In the genomic region with DNA sequence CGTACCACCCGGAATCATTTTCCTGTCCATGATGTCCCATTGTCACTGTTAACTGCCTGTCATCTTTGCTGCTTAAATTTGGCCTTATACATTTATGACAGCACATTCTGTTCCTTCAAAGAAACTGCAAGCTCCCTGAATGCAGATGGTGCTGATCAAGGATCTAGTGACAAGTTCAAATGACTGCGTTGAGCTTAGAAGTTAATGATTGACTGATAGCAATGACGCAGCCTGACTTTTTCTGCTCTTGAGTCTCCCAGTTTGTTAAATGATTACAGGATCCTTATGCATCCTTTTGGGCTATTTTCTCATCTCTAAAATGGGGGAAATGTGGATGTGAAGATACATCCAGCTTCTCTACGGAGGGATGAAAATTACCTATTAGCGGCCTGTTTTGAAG, we compare ENCODE assay signal across 30 cellular contexts.
DNase-seq lines count a peak whose midpoint lies in the region; ATAC-seq and TF ChIP-seq lines count a peak whose summit lies in the region.
"Had no signal": no experiment of that assay in that cellular context is flagged by ENCODE, and none has a peak within 500 bp of the region (broad histone marks: within the 10 kb centered on the region; RNA-seq: fewer than 3 reads in every experiment).

No MANE protein-coding gene starts in this region.

- peak; percentile 98 for DNase-seq in DMS53 (lab: John Stamatoyannopoulos, UW)
- peak; percentile 8 for DNase-seq in SW480 (ENCODE audit: low spot score)
- DNase-seq in mucosa of descending colon: peak in 1 of 3 donors; percentile 5
- DNase-seq in activated CD4-positive, alpha-beta T cell treated with anti-CD3 and anti-CD28 coated beads, Interleukin-2, amount 10 ng/mL, durations not matched to agents 24 days and 14 days: no peak
- DNase-seq in SW 1271 (lab: John Stamatoyannopoulos, UW): no peak
- DNase-seq in COLO829 (ENCODE audit: low spot score): no peak
- DNase-seq: activated CD4-positive, alpha-beta T cell treated with anti-CD3 and anti-CD28 coated beads for 1 hour; activated CD8-positive, alpha-beta memory T cell treated with anti-CD3 and anti-CD28 coated beads for 24 hours; amygdala; brain microvascular endothelial cell; CD8-positive, alpha-beta T cell; cerebellar nuclear complex; dermis blood vessel endothelial cell; heart left ventricle; NCI-H1048; NCI-H2171; nephron progenitor cell; Right ventricle myocardium superior; stimulated activated naive CD4-positive, alpha-beta T cell; upper lobe of right lung had no signal

- H3K4me1 ChIP-seq in mucosa of descending colon (ENCODE audit: low read depth): no peaks in the 10 kb centered on the region
- H3K4me1 ChIP-seq: esophagus muscularis mucosa, HAP-1, heart left ventricle, suprapubic skin, upper lobe of right lung had no signal

- no peaks in the 10 kb centered on the region for H3K36me3 ChIP-seq in mucosa of descending colon (ENCODE audit: low read depth)
- H3K36me3 ChIP-seq: brain microvascular endothelial cell, esophagus muscularis mucosa, HAP-1, heart left ventricle, suprapubic skin, upper lobe of right lung had no signal

- H3K36me3 Mint-ChIP-seq in activated CD4-positive, alpha-beta T cell treated with anti-CD3 and anti-CD28 coated beads, Interleukin-2, amount 10 ng/mL, durations not matched to agents 24 days and 14 days (ENCODE audit: low read depth): no peaks in the 10 kb centered on the region
- H3K36me3 Mint-ChIP-seq: CD8-positive, alpha-beta T cell had no signal

- no peak overlapping the region for H3K4me3 ChIP-seq in mucosa of descending colon
- H3K4me3 ChIP-seq: esophagus muscularis mucosa, HAP-1, heart left ventricle, lung, smooth muscle cell, suprapubic skin, upper lobe of right lung had no signal

- no peak for TF ChIP-seq CTCF in 22Rv1 (IDR thresholded peaks at IDR 0.05)
- no peak for TF ChIP-seq CTCF in mucosa of descending colon (IDR thresholded peaks at IDR 0.05)

- no peaks in the 10 kb centered on the region for H3K4me1 Mint-ChIP-seq in activated CD4-positive, alpha-beta T cell treated with anti-CD3 and anti-CD28 coated beads, Interleukin-2, amount 10 ng/mL, durations not matched to agents 24 days and 14 days
- H3K4me1 Mint-ChIP-seq: B cell, nephron progenitor cell had no signal

- intact Hi-C loops in mucosa of descending colon (cut with DNase I, micrococcal nuclease): no loop called here
- intact Hi-C loops in activated CD4-positive, alpha-beta T cell treated with anti-CD3 and anti-CD28 coated beads, Interleukin-2, amount 10 ng/mL, durations not matched to agents 24 days and 14 days (cut with micrococcal nuclease): no loop called here

- peak overlapping the region; percentile 58 for H3K27ac ChIP-seq in 22Rv1
- H3K27ac ChIP-seq: brain microvascular endothelial cell, esophagus muscularis mucosa, heart left ventricle, suprapubic skin, upper lobe of right lung had no signal

- no peak overlapping the region for H3K4me3 Mint-ChIP-seq in activated CD4-positive, alpha-beta T cell treated with anti-CD3 and anti-CD28 coated beads, Interleukin-2, amount 10 ng/mL, durations not matched to agents 24 days and 14 days
- H3K4me3 Mint-ChIP-seq: B cell; CD8-positive, alpha-beta T cell; nephron progenitor cell; T-helper 2 cell treated with Interferon-gamma antibody and Interleukin-4, amounts not matched to agents 5 μg/mL and 100 μg/mL, for 36 hours had no signal

- no peak overlapping the region for H3K27ac Mint-ChIP-seq in activated CD4-positive, alpha-beta T cell treated with anti-CD3 and anti-CD28 coated beads, Interleukin-2, amount 10 ng/mL, durations not matched to agents 24 days and 14 days
- H3K27ac Mint-ChIP-seq: activated naive CD4-positive, alpha-beta T cell treated with anti-CD3 and anti-CD28 coated beads, Interleukin-2, amount 50 U/mL, for 72 hours; B cell; CD8-positive, alpha-beta T cell; nephron progenitor cell; T-helper 2 cell treated with Interferon-gamma antibody and Interleukin-4, amounts not matched to agents 5 μg/mL and 100 μg/mL, for 36 hours had no signal

- peak; percentile 67 for ATAC-seq in mucosa of descending colon
- ATAC-seq in HG03280 (IDR thresholded peaks at IDR 0.05; ENCODE audit: unreplicated experiment): no peak
- ATAC-seq: activated naive CD4-positive, alpha-beta T cell treated with anti-CD3 and anti-CD28 coated beads, Interleukin-2, amount 50 U/mL, for 72 hours; CD8-positive, alpha-beta T cell; heart left ventricle; upper lobe of right lung had no signal

- H3K27me3 Mint-ChIP-seq in activated CD4-positive, alpha-beta T cell treated with anti-CD3 and anti-CD28 coated beads, Interleukin-2, amount 10 ng/mL, durations not matched to agents 24 days and 14 days: no peaks in the 10 kb centered on the region
- H3K27me3 Mint-ChIP-seq: B cell had no signal

- no peaks in the 10 kb centered on the region for H3K9me3 ChIP-seq in mucosa of descending colon
- H3K9me3 ChIP-seq: HAP-1, upper lobe of right lung had no signal

- peaks cover 7% of the 10 kb centered on the region for H3K9me3 Mint-ChIP-seq in activated CD4-positive, alpha-beta T cell treated with anti-CD3 and anti-CD28 coated beads, Interleukin-2, amount 10 ng/mL, durations not matched to agents 24 days and 14 days

Comparison
In these comparisons a context has a peak if more than half of its experiments do, and no peak if none do; other contexts are left out.
1. DNase-seq: peak in DMS53 (single experiment) and SW480 (single experiment); none in activated CD4-positive, alpha-beta T cell treated with anti-CD3 and anti-CD28 coated beads, Interleukin-2, amount 10 ng/mL, durations not matched to agents 24 days and 14 days (single experiment), SW 1271 (0 of 2) and COLO829 (single experiment).